Comparison of ENCODE assay signal across 8 cellular contexts in the genomic region with DNA sequence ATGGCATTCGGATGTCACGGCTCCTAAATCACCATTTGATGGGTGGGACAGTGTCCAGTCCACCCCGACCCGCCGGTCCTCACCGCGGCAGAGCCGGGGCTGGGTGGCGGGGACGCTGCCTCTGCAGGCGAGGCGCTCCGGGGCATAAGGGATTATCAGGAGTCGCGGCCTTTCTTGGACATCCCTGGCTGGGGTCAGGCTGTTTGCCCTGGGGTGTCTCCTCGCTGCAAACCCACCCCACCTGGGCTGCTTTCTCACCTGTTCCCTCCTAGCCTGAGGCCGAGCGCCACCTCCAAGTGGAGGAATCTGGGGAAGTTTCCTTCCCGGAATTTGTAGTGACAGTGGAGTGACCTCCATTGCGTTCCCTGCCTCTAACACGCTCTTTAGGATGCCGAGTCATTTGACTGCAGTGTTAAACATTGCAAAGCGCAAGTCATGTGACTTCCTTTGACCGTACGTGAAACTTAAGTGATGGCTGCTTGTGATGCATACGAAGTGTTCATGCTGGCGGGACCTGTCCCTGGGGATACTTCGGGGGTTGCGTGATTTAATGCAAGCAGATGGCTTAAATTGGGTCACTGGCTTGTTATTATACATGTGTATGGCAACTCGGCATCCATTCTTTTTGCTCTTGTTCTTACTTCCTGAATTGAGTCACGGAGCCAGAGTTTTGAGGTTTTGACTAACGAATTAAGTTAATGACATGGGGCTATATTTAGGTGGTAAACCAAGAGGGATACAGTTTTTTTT. TPM values are rescaled to one million over a fixed set of nuclear protein-coding genes. Genes with fewer than 3 reads are reported as not detected.
A peak's percentile ranks its signal among the peaks of the same experiment; 100 is the strongest.
DNase-seq lines count a peak whose midpoint lies in the region; ATAC-seq and TF ChIP-seq lines count a peak whose summit lies in the region.

No MANE protein-coding gene starts in this region.

- peaks cover 4% of the 10 kb centered on the region; the same call in 1 of the 2 replicates for H3K4me1 ChIP-seq in GM23338 (ENCODE audit: insufficient read depth)

- H2AFZ ChIP-seq in GM23338: peak overlapping the region; percentile 92

- H4K20me1 ChIP-seq in GM23338 (replicated peaks; ENCODE audit: insufficient read depth): no peaks in the 10 kb centered on the region

- TF ChIP-seq CTCF in GM23338 (conservative IDR thresholded peaks at IDR 0.05; ENCODE audit: low read depth in 2 of 2) (no peak), glutamatergic neuron (IDR thresholded peaks at IDR 0.05; ENCODE audit: partially characterized antibody, unreplicated experiment) (no peak), omental fat pad (IDR thresholded peaks at IDR 0.05) (no peak)

- H3K9me3 Mint-ChIP-seq in GM23338 (no peaks in the 10 kb centered on the region), glutamatergic neuron (ENCODE audit: unreplicated experiment) (peaks cover 7% of the 10 kb centered on the region)
- H3K9me3 Mint-ChIP-seq in activated naive CD4-positive, alpha-beta T cell treated with anti-CD3 and anti-CD28 coated beads, Interleukin-2, amount 50 U/mL, for 24 hours: no peaks in the 10 kb centered on the region

- no peaks in the 10 kb centered on the region for H3F3A ChIP-seq in GM23338 (replicated peaks; ENCODE audit: low read depth)

- peaks cover 13% of the 10 kb centered on the region for H3K27me3 Mint-ChIP-seq in GM23338 (ENCODE audit: insufficient read depth, low read depth, poor library complexity)
- H3K27me3 Mint-ChIP-seq in activated naive CD4-positive, alpha-beta T cell treated with anti-CD3 and anti-CD28 coated beads, Interleukin-2, amount 50 U/mL, for 24 hours: no peaks in the 10 kb centered on the region
- H3K27me3 Mint-ChIP-seq in glutamatergic neuron (ENCODE audit: unreplicated experiment): peaks cover 4% of the 10 kb centered on the region

- peak overlapping the region; percentile 85 for H3K4me2 ChIP-seq in GM23338

- no peaks in the 10 kb centered on the region; the same call in 1 of the 2 replicates for H3K36me3 ChIP-seq in GM23338 (ENCODE audit: insufficient read depth)

- no peaks in the 10 kb centered on the region for H3K9me2 ChIP-seq in GM23338 (ENCODE audit: insufficient read depth)

- peak overlapping the region; percentile 89 for H3K4me3 Mint-ChIP-seq in GM23338
- H3K4me3 Mint-ChIP-seq in activated naive CD4-positive, alpha-beta T cell treated with anti-CD3 and anti-CD28 coated beads, Interleukin-2, amount 50 U/mL, for 24 hours: peak overlapping the region; percentile 94
- H3K4me3 Mint-ChIP-seq in glutamatergic neuron (ENCODE audit: unreplicated experiment): peak overlapping the region; percentile 87

- ATAC-seq in GM23338: peak; percentile 68
- ATAC-seq in omental fat pad (ENCODE audit: low FRiP score): peak; percentile 88

- H3K27ac Mint-ChIP-seq in GM23338 (0 out of 2 replicates have a peak overlapping the region, but pooled peaks have one; percentile 10), glutamatergic neuron (ENCODE audit: unreplicated experiment) (peak overlapping the region; percentile 91)
- H3K27ac Mint-ChIP-seq in activated naive CD4-positive, alpha-beta T cell treated with anti-CD3 and anti-CD28 coated beads, Interleukin-2, amount 50 U/mL, for 24 hours: peak overlapping the region; percentile 100

- in situ Hi-C loops in G401 (cut with HindIII; ENCODE audit: low sequenced_read_pairs): no loop called here
- in situ Hi-C loops in SK-MEL-5 (cut with HindIII; ENCODE audit: low pct_unique_long_range_greater_than_20kb, low sequenced_read_pairs): no loop called here

- no peaks in the 10 kb centered on the region for H3K79me2 ChIP-seq in GM23338 (replicated peaks; ENCODE audit: insufficient read depth)

- H3K27me3 ChIP-seq in GM23338 (ENCODE audit: insufficient read depth): peaks cover 33% of the 10 kb centered on the region

- no peaks in the 10 kb centered on the region for H3K36me3 Mint-ChIP-seq in GM23338 (ENCODE audit: low read depth)
- H3K36me3 Mint-ChIP-seq in activated naive CD4-positive, alpha-beta T cell treated with anti-CD3 and anti-CD28 coated beads, Interleukin-2, amount 50 U/mL, for 24 hours: peaks cover 11% of the 10 kb centered on the region
- H3K36me3 Mint-ChIP-seq in glutamatergic neuron (ENCODE audit: unreplicated experiment): peaks cover 4% of the 10 kb centered on the region

- H3K27ac ChIP-seq in GM23338 (ENCODE audit: low read depth): no peak overlapping the region

- DNase-seq in G401 (ENCODE audit: low spot score) (peak; percentile 69), GM23338 (ENCODE audit: low spot score) (peak; percentile 83), Kasumi-1 (lab: John Stamatoyannopoulos, UW) (peak; percentile 60 to 67), SK-MEL-5 (ENCODE audit: low read depth, low spot score) (peak; percentile 75), glutamatergic neuron (peak; percentile 81), omental fat pad (ENCODE audit: low spot score) (peak; percentile 34), ureter (ENCODE audit: low spot score) (peak; percentile 65)

- peak overlapping the region; percentile 77 for H3K4me3 ChIP-seq in GM23338

- peaks cover 7% of the 10 kb centered on the region; the same call in 2 of the 3 replicates for H3K4me1 Mint-ChIP-seq in GM23338
- peaks cover 35% of the 10 kb centered on the region for H3K4me1 Mint-ChIP-seq in activated naive CD4-positive, alpha-beta T cell treated with anti-CD3 and anti-CD28 coated beads, Interleukin-2, amount 50 U/mL, for 24 hours
- peaks cover 16% of the 10 kb centered on the region for H3K4me1 Mint-ChIP-seq in glutamatergic neuron (ENCODE audit: low read depth, unreplicated experiment)

TF ChIP-seq in GM23338, 12 proteins besides CTCF, POLR2A, EP300 and RAD21:
- peak; percentile 66 for TF ChIP-seq POLR2AphosphoS5 (IDR thresholded peaks at IDR 0.05; ENCODE audit: low read depth)
- no peak for TF ChIP-seq ZNF114 (CRISPR knock-in tag; IDR thresholded peaks at IDR 0.05)
TF ChIP-seq in GM23338: peak in this region for 1.

RNA-seq across cellular contexts. Expression of gene LGALS8, which starts 0.5 kb away (rescaled TPM):
- 26.2 and 32.0 TPM in 2 replicates for total RNA-seq in G401 (2014; rRNA removed; shearing (Covaris generic))
- 11.5 and 20.2 TPM in 2 replicates for total RNA-seq in GM23338 (2014; rRNA removed; shearing (Covaris generic))
- 10.1 and 10.5 TPM in 2 replicates for polyA plus RNA-seq in GM23338 (2016; fragmentation: Nextera tagmentation; extraction: Ambion mirVana)
- total RNA-seq in SK-MEL-5 (2014; rRNA removed; shearing (Covaris generic)): 60.4 and 62.4 TPM in 2 replicates
- polyA plus RNA-seq in SK-MEL-5 (2015; cell fraction: cytosol; rRNA removed): 20.4 and 23.1 TPM in 2 replicates
- 125 and 148 TPM in 2 replicates for polyA plus RNA-seq in SK-MEL-5 (2015; cell fraction: nucleus; rRNA removed)
- total RNA-seq in glutamatergic neuron (ENCODE audit: unreplicated experiment) (33.3 TPM), omental fat pad (100 to 1,000 TPM in 2 of 4 donors, 10 to 100 TPM in 2; 73.8 to 129 (median 110) TPM), ureter (94.2 TPM)

Comparison
In these comparisons a context has a peak if more than half of its experiments do, and no peak if none do; other contexts are left out.
1. H3K27ac Mint-ChIP-seq: peak in every context shown above with its lines; median percentile 100 in activated naive CD4-positive, alpha-beta T cell treated with anti-CD3 and anti-CD28 coated beads, Interleukin-2, amount 50 U/mL, for 24 hours; 91 in glutamatergic neuron; 10 in GM23338.